Comparison of ENCODE assay signal across 11 cellular contexts in the genomic region with DNA sequence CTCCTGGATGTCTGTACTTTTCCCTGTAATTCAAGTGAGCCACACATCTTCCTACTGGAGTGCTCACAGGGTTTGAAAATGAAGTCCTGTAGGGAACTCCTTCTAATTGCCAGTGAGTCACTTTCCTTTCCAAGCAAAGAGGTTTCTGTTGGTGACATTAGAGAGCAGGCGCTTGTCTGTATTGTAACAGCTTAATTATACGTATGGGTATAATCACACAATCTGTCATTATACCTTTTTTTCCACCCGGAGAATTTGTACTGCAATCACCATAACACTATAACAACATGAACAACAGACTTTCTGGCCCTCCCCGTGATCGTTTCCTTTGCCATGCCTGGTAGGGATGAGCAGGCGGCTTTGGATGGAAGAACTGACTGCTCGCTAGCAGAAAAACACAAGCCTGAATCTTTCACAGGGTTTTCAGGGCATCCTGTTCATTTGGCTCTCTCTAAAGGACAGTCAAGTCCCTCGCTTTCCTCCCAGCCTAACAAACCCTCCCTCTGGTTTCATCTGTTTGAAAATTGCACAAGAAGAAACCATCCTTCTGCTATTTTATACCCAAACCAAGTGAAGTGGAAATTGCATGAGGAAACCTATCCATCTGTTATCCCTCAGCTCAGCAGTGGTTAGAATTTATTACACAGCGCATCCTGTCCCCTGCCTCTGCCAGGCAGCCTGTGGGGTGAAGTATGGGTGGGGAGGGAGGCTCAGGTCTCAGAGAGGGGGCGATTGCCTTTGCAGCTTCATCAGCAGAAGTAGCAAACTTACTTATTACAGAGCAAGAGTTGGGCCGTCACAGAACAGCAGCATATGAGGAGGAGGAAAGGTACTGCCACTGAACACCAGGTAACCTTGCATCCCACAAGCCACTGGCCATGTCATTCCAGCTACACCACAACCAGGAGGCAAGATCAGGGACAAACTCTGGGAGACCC.
DNase-seq lines count a peak whose midpoint lies in the region; ATAC-seq and TF ChIP-seq lines count a peak whose summit lies in the region.
"Had no signal": no experiment of that assay in that cellular context is flagged by ENCODE, and none has a peak within 500 bp of the region (broad histone marks: within the 10 kb centered on the region; RNA-seq: fewer than 3 reads in every experiment).

No MANE protein-coding gene starts in this region.

- POLR2A ChIA-PET in naive thymus-derived CD4-positive, alpha-beta T cell (lab: Charles Lee) = no interaction called here

- intact Hi-C loops in naive thymus-derived CD4-positive, alpha-beta T cell (cut with micrococcal nuclease) = no loop called here

- no peaks in the 10 kb centered on the region for H3K4me1 ChIP-seq in naive thymus-derived CD4-positive, alpha-beta T cell (ENCODE audit: control insufficient read depth in 2 of 2, insufficient read depth in 2 of 2, low read length in 2 of 2)

- no peaks in the 10 kb centered on the region for H3K27me3 ChIP-seq in naive thymus-derived CD4-positive, alpha-beta T cell (ENCODE audit: control insufficient read depth in 2 of 2, insufficient read depth in 2 of 2, low read length in 2 of 2)

- peak overlapping the region; percentile 38 for H3K4me3 ChIP-seq in NB4 (ENCODE audit: low read depth, low read length)
- no peak overlapping the region for H3K4me3 ChIP-seq in naive thymus-derived CD4-positive, alpha-beta T cell (ENCODE audit: low read length)

- H3K4me3 Mint-ChIP-seq in naive thymus-derived CD4-positive, alpha-beta T cell = no peak overlapping the region
- H3K4me3 Mint-ChIP-seq: activated CD8-positive, alpha-beta T cell treated with anti-CD3 and anti-CD28 coated beads for 36 hours; CD4-positive, alpha-beta memory T cell had no signal

- H3K36me3 Mint-ChIP-seq in naive thymus-derived CD4-positive, alpha-beta T cell = peaks cover 0 to 5% (median 0%) of the 10 kb centered on the region in 5 donors
- H3K36me3 Mint-ChIP-seq: CD4-positive, alpha-beta memory T cell had no signal

- H3K27ac Mint-ChIP-seq in naive thymus-derived CD4-positive, alpha-beta T cell = no peak overlapping the region
- H3K27ac Mint-ChIP-seq: activated CD8-positive, alpha-beta T cell treated with anti-CD3 and anti-CD28 coated beads for 36 hours; CD4-positive, alpha-beta memory T cell had no signal

- H3K36me3 ChIP-seq in naive thymus-derived CD4-positive, alpha-beta T cell (ENCODE audit: control insufficient read depth in 2 of 3, insufficient read depth in 3 of 3, low read length in 3 of 3) = no peaks in the 10 kb centered on the region

- CTCF ChIA-PET in naive thymus-derived CD4-positive, alpha-beta T cell (lab: Charles Lee) = no interaction called here

- TF ChIP-seq POLR2A in NB4 (IDR thresholded peaks at IDR 0.05; ENCODE audit: extremely low read depth, insufficient read length) = no peak

- peaks cover 2 to 55% (median 47%) of the 10 kb centered on the region in 5 donors for H3K27me3 Mint-ChIP-seq in naive thymus-derived CD4-positive, alpha-beta T cell

- peaks cover 0 to 13% (median 5%) of the 10 kb centered on the region in 11 donors for H3K9me3 Mint-ChIP-seq in naive thymus-derived CD4-positive, alpha-beta T cell

- H3K27ac ChIP-seq in naive thymus-derived CD4-positive, alpha-beta T cell (ENCODE audit: low read depth, low read length) = no peak overlapping the region

- DNase-seq in COLO668 (lab: John Stamatoyannopoulos, UW; ENCODE audit: unreplicated experiment) = peak; percentile 18
- peak; percentile 79 for DNase-seq in NB4 (ENCODE audit: low read depth)
- DNase-seq in NOMO-1 (lab: John Stamatoyannopoulos, UW; ENCODE audit: unreplicated experiment in 2 of 2) = peak; percentile 68 to 83
- DNase-seq in naive thymus-derived CD4-positive, alpha-beta T cell = no peak
- no peak for DNase-seq in stimulated activated naive CD8-positive, alpha-beta T cell treated with anti-CD3 and anti-CD28 coated beads, Interleukin-15, Interleukin-2, amounts not matched to agents 100 U/mL and 50 U/mL, for 24 hours
- no peak for DNase-seq in activated T-cell treated with anti-CD3 and anti-CD28 coated beads, Interleukin-2, amount 50 U/mL, for 1 hour
- no peak for DNase-seq in superior temporal gyrus (ENCODE audit: extremely low spot score)
- DNase-seq: activated CD8-positive, alpha-beta T cell treated with anti-CD3 and anti-CD28 coated beads for 36 hours; activated naive CD4-positive, alpha-beta T cell treated with Interleukin-2 at 50 U/mL for 16 hours; CD4-positive, alpha-beta memory T cell had no signal

- H3K9me3 ChIP-seq in naive thymus-derived CD4-positive, alpha-beta T cell (ENCODE audit: control insufficient read depth in 2 of 3, low read length in 3 of 3) = peaks cover 0 to 4% (median 0%) of the 10 kb centered on the region in 3 experiments

- H3K4me1 Mint-ChIP-seq in naive thymus-derived CD4-positive, alpha-beta T cell = peaks cover 0 to 5% (median 0%) of the 10 kb centered on the region in 7 donors
- H3K4me1 Mint-ChIP-seq: CD4-positive, alpha-beta memory T cell had no signal

- no peak for TF ChIP-seq CTCF in NB4 (IDR thresholded peaks at IDR 0.05; ENCODE audit: low read depth, low read length)

- ATAC-seq in naive thymus-derived CD4-positive, alpha-beta T cell = peak; percentile 34
- no peak for ATAC-seq in GM19351 (IDR thresholded peaks at IDR 0.05; ENCODE audit: unreplicated experiment)
- no peak for ATAC-seq in stimulated activated naive CD8-positive, alpha-beta T cell treated with anti-CD3 and anti-CD28 coated beads, Interleukin-15, Interleukin-2, amounts not matched to agents 100 U/mL and 50 U/mL, for 24 hours
- ATAC-seq: activated CD8-positive, alpha-beta T cell treated with anti-CD3 and anti-CD28 coated beads for 36 hours had no signal

Comparison
In these comparisons a context has a peak if more than half of its experiments do, and no peak if none do; other contexts are left out.
1. DNase-seq: peak in COLO668 (single experiment), NB4 (single experiment) and NOMO-1 (2 of 2); none in naive thymus-derived CD4-positive, alpha-beta T cell (0 of 9), stimulated activated naive CD8-positive, alpha-beta T cell treated with anti-CD3 and anti-CD28 coated beads, Interleukin-15, Interleukin-2, amounts not matched to agents 100 U/mL and 50 U/mL, for 24 hours (single experiment), activated T-cell treated with anti-CD3 and anti-CD28 coated beads, Interleukin-2, amount 50 U/mL, for 1 hour (single experiment) and superior temporal gyrus (single experiment).